Comparison of ENCODE assay signal across 26 cellular contexts in the genomic region with DNA sequence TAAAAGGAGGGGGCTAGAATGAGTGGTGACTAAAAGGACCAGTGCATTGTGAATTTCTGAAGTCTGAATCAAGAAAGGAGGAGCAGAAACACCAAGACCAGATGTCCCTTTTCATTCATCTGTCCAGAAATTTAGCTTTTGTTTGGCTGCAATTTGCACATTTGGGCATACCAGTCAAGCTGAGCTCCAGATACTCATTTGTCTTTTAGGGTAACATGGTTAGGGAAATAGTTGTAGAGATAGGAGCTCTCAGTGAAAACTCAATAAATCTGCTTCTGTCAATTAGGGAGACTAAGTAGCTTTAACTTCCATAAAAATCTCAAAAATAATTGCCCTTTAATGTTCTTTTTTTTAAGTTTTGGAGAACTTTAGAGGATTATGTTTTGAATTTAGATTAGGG.
"Had no signal": no experiment of that assay in that cellular context is flagged by ENCODE, and none has a peak within 500 bp of the region (broad histone marks: within the 10 kb centered on the region; RNA-seq: fewer than 3 reads in every experiment).

No MANE protein-coding gene starts in this region.

- H3K9me3 Mint-ChIP-seq: activated B cell treated with CpG ODN at 0.5 μM for 24 hours; activated CD4-positive, alpha-beta memory T cell treated with anti-CD3 and anti-CD28 coated beads for 36 hours; activated naive CD4-positive, alpha-beta T cell treated with anti-CD3 and anti-CD28 coated beads, Interleukin-2, amount 50 U/mL, for 24 hours; central memory CD8-positive, alpha-beta T cell had no signal

- H3K27me3 Mint-ChIP-seq: activated B cell treated with CpG ODN at 0.5 μM for 24 hours; activated CD4-positive, alpha-beta memory T cell treated with anti-CD3 and anti-CD28 coated beads for 36 hours; activated CD4-positive, alpha-beta T cell treated with anti-CD3 and anti-CD28 coated beads, Interleukin-2, amount 10 ng/mL, durations not matched to agents 7 days and 5 days; activated naive CD4-positive, alpha-beta T cell treated with anti-CD3 and anti-CD28 coated beads, Interleukin-2, amount 50 U/mL, for 24 hours; central memory CD8-positive, alpha-beta T cell had no signal

- ATAC-seq: body of pancreas had no signal

- H3K4me3 Mint-ChIP-seq: activated B cell treated with CpG ODN at 0.5 μM for 24 hours; activated CD4-positive, alpha-beta memory T cell treated with anti-CD3 and anti-CD28 coated beads for 36 hours; activated CD4-positive, alpha-beta T cell treated with anti-CD3 and anti-CD28 coated beads, Interleukin-2, amount 10 ng/mL, durations not matched to agents 7 days and 5 days; activated naive CD4-positive, alpha-beta T cell treated with anti-CD3 and anti-CD28 coated beads, Interleukin-2, amount 50 U/mL, for 24 hours; central memory CD8-positive, alpha-beta T cell had no signal

- H3K27me3 ChIP-seq: ascending aorta, body of pancreas, Peyer's patch, SJCRH30 had no signal

- H3K36me3 Mint-ChIP-seq: activated CD4-positive, alpha-beta memory T cell treated with anti-CD3 and anti-CD28 coated beads for 36 hours had no signal

- DNase-seq: activated B cell treated with CpG ODN at 0.5 μM for 24 hours; activated CD4-positive, alpha-beta memory T cell treated with anti-CD3 and anti-CD28 coated beads for 36 hours; activated CD4-positive, alpha-beta T cell treated with anti-CD3 and anti-CD28 coated beads for 1 hour; activated CD4-positive, alpha-beta T cell treated with anti-CD3 and anti-CD28 coated beads, Interleukin-2, amount 10 ng/mL, durations not matched to agents 7 days and 5 days; activated CD8-positive, alpha-beta memory T cell treated with anti-CD3 and anti-CD28 coated beads, Interleukin-2, amount 50 U/mL, for 4 hours; activated effector memory CD4-positive, alpha-beta T cell treated with Interleukin-2 at 50 U/mL for 16 hours; activated naive CD4-positive, alpha-beta T cell; amniotic stem cell; body of pancreas; MM.1S; NCI-H1105 treated with DMSO at 0.1 percent for 48 hours; NCI-H146; NCI-H187 treated with DMSO at 0.1 percent for 48 hours; NCI-H2081 treated with DMSO at 0.1 percent for 48 hours; NCI-H2227 treated with DMSO at 0.1 percent for 48 hours; NCI-H510A; NCI-H526 treated with DMSO at 0.1 percent for 48 hours; NK-92 treated with Interleukin-12 subunit alpha and Interleukin-12 subunit beta, amount 100 ng/mL, for 24 hours; Peyer's patch; Right ventricle myocardium superior; SJCRH30; T-helper 2 cell; T1000 had no signal

- H3K4me1 ChIP-seq: ascending aorta, Peyer's patch had no signal

- H3K9me3 ChIP-seq: ascending aorta, body of pancreas, Peyer's patch, SJCRH30 had no signal

- H3K27ac Mint-ChIP-seq: activated B cell treated with CpG ODN at 0.5 μM for 24 hours; activated CD4-positive, alpha-beta memory T cell treated with anti-CD3 and anti-CD28 coated beads for 36 hours; activated CD4-positive, alpha-beta T cell treated with anti-CD3 and anti-CD28 coated beads, Interleukin-2, amount 10 ng/mL, durations not matched to agents 7 days and 5 days; activated naive CD4-positive, alpha-beta T cell treated with anti-CD3 and anti-CD28 coated beads, Interleukin-2, amount 50 U/mL, for 24 hours had no signal

- H3K36me3 ChIP-seq: ascending aorta, Peyer's patch, SJCRH30 had no signal

- H3K4me3 ChIP-seq: ascending aorta, body of pancreas, Peyer's patch, SJCRH30 had no signal
